Comparison of ENCODE assay signal across 2 cellular contexts in the genomic region with DNA sequence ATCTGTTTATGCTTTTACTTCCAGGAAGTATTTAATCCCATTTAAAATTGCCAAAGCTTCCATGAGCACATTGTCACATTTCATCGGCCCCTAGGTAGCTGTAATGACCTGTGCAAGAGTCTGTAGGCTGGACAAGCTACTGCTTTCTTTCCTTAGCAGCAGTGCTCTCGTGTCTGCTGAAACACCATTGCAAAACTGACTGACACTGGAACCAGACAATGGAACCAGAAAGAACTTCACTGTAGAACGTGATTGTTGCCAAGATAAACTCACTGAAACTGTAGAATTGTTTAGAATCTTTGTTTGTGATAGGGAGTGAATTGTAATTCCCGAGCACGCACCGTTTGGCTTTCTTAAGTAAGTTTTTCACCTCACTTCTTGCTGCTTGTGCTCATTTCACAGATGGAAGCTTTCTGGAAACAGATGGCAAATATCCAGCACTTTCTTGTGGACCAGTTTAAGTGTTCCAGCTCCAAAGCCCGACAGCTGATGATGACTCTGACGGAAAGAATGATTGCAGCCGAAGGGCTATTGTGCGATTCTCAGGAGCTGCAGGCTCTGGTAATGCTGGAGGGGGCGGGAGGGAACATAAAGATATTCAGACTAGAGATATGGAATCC.
TF ChIP-seq lines count a peak whose summit lies in the region.

No MANE protein-coding gene starts in this region.

TF ChIP-seq in IMR-90, 13 proteins besides CTCF, POLR2A, EP300 and RAD21:
- TF ChIP-seq SMC3 (IDR thresholded peaks at IDR 0.05; ENCODE audit: low read depth, low read length) (no peak), MAZ (IDR thresholded peaks at IDR 0.05; ENCODE audit: borderline replicate concordance, low read depth, low read length) (0 out of 2 replicates have a peak, but pooled peaks have one; percentile 17), CEBPB (IDR thresholded peaks at IDR 0.05; ENCODE audit: low read depth, low read length) (peak; percentile 55), RFX5 (IDR thresholded peaks at IDR 0.05; ENCODE audit: low read depth, low read length) (no peak), CHD1 (IDR thresholded peaks at IDR 0.05; ENCODE audit: low read depth, low read length) (no peak), ELK1 (IDR thresholded peaks at IDR 0.05; ENCODE audit: borderline replicate concordance, low read depth, low read length) (no peak), FOS (IDR thresholded peaks at IDR 0.05; ENCODE audit: low read depth, low read length) (no peak), RCOR1 (IDR thresholded peaks at IDR 0.05; ENCODE audit: insufficient replicate concordance, low read length) (peak; percentile 46), BHLHE40 (IDR thresholded peaks at IDR 0.05; ENCODE audit: low read depth, low read length) (peak; percentile 60), MAFK (IDR thresholded peaks at IDR 0.05; ENCODE audit: low read depth, low read length) (no peak), NFE2L2 (IDR thresholded peaks at IDR 0.05; ENCODE audit: low read depth, low read length) (peak; percentile 25; the same call in 1 of the 2 replicates), USF2 (IDR thresholded peaks at IDR 0.05; ENCODE audit: low read depth, low read length) (no peak), MXI1 (IDR thresholded peaks at IDR 0.05; ENCODE audit: borderline replicate concordance, low read depth, low read length) (0 out of 2 replicates have a peak, but pooled peaks have one; percentile 14)

TF ChIP-seq in endothelial cell of umbilical vein, 7 proteins besides CTCF, POLR2A, EP300 and RAD21:
- peak; percentile 21 for TF ChIP-seq POLR2AphosphoS5 (IDR thresholded peaks at IDR 0.05; ENCODE audit: insufficient read depth, low read depth, low read length)
- TF ChIP-seq JUN (IDR thresholded peaks at IDR 0.05; ENCODE audit: borderline replicate concordance, insufficient read depth, insufficient read length, low read depth): peak; percentile 40
- no peak for TF ChIP-seq EZH2 (IDR thresholded peaks at IDR 0.05; ENCODE audit: borderline replicate concordance, low read depth, low read length, severe bottlenecking)
